In the genomic region with DNA sequence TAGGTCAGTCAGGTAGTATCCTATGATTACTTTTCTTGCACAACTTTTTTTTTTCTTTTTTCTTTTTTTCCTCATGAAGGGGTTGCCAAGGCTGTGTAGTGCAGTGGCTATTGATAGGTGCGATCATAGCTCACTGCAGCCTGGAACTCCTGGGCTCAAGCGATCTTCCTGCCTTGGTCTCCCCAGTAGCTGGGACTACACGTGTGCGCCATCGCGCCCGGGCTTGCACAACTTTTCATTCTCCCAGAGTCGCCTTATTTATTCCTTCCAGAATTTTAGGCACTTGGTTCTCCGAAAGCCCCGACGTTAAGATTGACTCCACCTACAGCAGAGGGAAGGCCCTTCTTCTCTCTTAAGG, we compare ENCODE assay signal across 1 cellular context.
TF ChIP-seq lines count a peak whose summit lies in the region.

No MANE protein-coding gene starts in this region.

TF ChIP-seq in HepG2, 621 proteins besides CTCF, POLR2A, EP300 and RAD21:
- 0 out of 2 replicates have a peak, but pooled peaks have one; percentile 30 for TF ChIP-seq ZNF337 (CRISPR knock-in tag; IDR thresholded peaks at IDR 0.05; ENCODE audit: borderline replicate concordance, low read depth)
- no peak for TF ChIP-seq KLF15 (CRISPR knock-in tag; IDR thresholded peaks at IDR 0.05; ENCODE audit: borderline replicate concordance)
- TF ChIP-seq, protein P1, sequence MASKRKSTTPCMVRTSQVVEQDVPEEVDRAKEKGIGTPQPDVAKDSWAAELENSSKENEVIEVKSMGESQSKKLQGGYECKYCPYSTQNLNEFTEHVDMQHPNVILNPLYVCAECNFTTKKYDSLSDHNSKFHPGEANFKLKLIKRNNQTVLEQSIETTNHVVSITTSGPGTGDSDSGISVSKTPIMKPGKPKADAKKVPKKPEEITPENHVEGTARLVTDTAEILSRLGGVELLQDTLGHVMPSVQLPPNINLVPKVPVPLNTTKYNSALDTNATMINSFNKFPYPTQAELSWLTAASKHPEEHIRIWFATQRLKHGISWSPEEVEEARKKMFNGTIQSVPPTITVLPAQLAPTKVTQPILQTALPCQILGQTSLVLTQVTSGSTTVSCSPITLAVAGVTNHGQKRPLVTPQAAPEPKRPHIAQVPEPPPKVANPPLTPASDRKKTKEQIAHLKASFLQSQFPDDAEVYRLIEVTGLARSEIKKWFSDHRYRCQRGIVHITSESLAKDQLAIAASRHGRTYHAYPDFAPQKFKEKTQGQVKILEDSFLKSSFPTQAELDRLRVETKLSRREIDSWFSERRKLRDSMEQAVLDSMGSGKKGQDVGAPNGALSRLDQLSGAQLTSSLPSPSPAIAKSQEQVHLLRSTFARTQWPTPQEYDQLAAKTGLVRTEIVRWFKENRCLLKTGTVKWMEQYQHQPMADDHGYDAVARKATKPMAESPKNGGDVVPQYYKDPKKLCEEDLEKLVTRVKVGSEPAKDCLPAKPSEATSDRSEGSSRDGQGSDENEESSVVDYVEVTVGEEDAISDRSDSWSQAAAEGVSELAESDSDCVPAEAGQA (IDR thresholded peaks at IDR 0.05; ENCODE audit: low read depth): 0 out of 2 replicates have a peak, but pooled peaks have one; percentile 8
- TF ChIP-seq, protein P1 (CRISPR knock-in tag; IDR thresholded peaks at IDR 0.05; ENCODE audit: borderline replicate concordance): no peak
- TF ChIP-seq, protein P2, sequence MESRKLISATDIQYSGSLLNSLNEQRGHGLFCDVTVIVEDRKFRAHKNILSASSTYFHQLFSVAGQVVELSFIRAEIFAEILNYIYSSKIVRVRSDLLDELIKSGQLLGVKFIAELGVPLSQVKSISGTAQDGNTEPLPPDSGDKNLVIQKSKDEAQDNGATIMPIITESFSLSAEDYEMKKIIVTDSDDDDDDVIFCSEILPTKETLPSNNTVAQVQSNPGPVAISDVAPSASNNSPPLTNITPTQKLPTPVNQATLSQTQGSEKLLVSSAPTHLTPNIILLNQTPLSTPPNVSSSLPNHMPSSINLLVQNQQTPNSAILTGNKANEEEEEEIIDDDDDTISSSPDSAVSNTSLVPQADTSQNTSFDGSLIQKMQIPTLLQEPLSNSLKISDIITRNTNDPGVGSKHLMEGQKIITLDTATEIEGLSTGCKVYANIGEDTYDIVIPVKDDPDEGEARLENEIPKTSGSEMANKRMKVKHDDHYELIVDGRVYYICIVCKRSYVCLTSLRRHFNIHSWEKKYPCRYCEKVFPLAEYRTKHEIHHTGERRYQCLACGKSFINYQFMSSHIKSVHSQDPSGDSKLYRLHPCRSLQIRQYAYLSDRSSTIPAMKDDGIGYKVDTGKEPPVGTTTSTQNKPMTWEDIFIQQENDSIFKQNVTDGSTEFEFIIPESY (CRISPR knock-in tag; IDR thresholded peaks at IDR 0.05): peak; percentile 37; the same call in 1 of the 2 replicates
- TF ChIP-seq CHD4 (IDR thresholded peaks at IDR 0.05; ENCODE audit: borderline replicate concordance, low read length): 0 out of 2 replicates have a peak, but pooled peaks have one; percentile 9
- TF ChIP-seq ZNF678 (CRISPR knock-in tag; IDR thresholded peaks at IDR 0.05): no peak
- no peak for TF ChIP-seq FOXK2 (IDR thresholded peaks at IDR 0.05)
- no peak for TF ChIP-seq GZF1 (CRISPR knock-in tag; IDR thresholded peaks at IDR 0.05)
- TF ChIP-seq, protein P3, sequence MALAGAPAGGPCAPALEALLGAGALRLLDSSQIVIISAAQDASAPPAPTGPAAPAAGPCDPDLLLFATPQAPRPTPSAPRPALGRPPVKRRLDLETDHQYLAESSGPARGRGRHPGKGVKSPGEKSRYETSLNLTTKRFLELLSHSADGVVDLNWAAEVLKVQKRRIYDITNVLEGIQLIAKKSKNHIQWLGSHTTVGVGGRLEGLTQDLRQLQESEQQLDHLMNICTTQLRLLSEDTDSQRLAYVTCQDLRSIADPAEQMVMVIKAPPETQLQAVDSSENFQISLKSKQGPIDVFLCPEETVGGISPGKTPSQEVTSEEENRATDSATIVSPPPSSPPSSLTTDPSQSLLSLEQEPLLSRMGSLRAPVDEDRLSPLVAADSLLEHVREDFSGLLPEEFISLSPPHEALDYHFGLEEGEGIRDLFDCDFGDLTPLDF (CRISPR knock-in tag; IDR thresholded peaks at IDR 0.05): 0 out of 2 replicates have a peak, but pooled peaks have one; percentile 8
- TF ChIP-seq NONO (IDR thresholded peaks at IDR 0.05): no peak
- no peak for TF ChIP-seq NONO (CRISPR knock-in tag; conservative IDR thresholded peaks at IDR 0.05)
